Comparison of ENCODE assay signal across 1 cellular context in genomic region chr2:134667541-134667940, GRCh38.
TF ChIP-seq lines count a peak whose summit lies in the region.

No MANE protein-coding gene starts in this region.

TF ChIP-seq in endothelial cell of umbilical vein, 7 proteins besides CTCF, POLR2A, EP300 and RAD21:
- TF ChIP-seq FOS (IDR thresholded peaks at IDR 0.05; ENCODE audit: borderline replicate concordance, insufficient read depth, low read length) (peak; percentile 9), POLR2AphosphoS5 (IDR thresholded peaks at IDR 0.05; ENCODE audit: insufficient read depth, low read depth, low read length) (no peak)
